In the genomic region with DNA sequence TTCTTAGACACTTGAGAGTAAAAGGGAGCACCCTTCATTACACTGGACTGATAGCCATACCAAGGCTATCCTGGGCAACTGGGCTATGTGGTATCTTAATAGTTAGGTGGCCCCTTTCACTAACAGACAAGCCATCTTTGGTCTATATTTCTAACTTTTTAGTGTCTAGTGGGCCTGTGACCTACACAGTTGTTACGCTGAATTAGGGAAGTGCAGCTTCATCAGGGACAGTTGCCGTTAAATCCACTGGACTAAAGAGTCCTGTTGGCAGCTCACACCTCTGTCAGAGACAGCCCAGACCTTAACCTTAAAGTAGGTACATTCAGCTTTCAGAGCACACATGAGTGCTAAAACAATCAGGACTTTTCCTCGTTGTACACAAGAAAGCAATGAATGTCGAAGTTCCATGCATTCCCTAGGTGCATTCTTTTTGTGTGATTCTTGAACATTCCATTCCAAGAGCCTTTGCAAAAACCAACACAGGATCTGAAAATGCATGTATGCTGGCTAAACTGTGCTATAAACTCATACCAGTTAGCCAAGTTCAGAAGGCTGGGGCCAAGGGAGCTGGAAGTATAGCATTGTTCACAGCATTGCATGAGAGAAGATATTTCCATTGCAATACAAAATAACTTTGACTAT, we compare ENCODE assay signal across 15 cellular contexts.
DNase-seq lines count a peak whose midpoint lies in the region; ATAC-seq, FAIRE-seq and TF ChIP-seq lines count a peak whose summit lies in the region.
"Had no signal": no experiment of that assay in that cellular context is flagged by ENCODE, and none has a peak within 500 bp of the region (broad histone marks: within the 10 kb centered on the region; RNA-seq: fewer than 3 reads in every experiment).

No MANE protein-coding gene starts in this region.

- no peaks in the 10 kb centered on the region for H3K9me3 Mint-ChIP-seq in astrocyte (ENCODE audit: unreplicated experiment)
- H3K9me3 Mint-ChIP-seq: T-helper 1 cell treated with Interleukin-12 subunit alpha and Interleukin-12 subunit beta and Interleukin-4 antibody, amounts not matched to agents 30 μg/mL and 1 μg/mL, for 36 hours had no signal

- H3K9ac ChIP-seq in astrocyte (ENCODE audit: low read length): peak overlapping the region; percentile 7

- H3K4me1 Mint-ChIP-seq in astrocyte (ENCODE audit: low read depth, unreplicated experiment): peaks cover 19% of the 10 kb centered on the region
- H3K4me1 Mint-ChIP-seq: CD4-positive, CD25-positive, alpha-beta regulatory T cell had no signal

- peak overlapping the region; percentile 43 for H3K4me2 ChIP-seq in astrocyte (ENCODE audit: low read length)

- no peak for ATAC-seq in GM18873 (IDR thresholded peaks at IDR 0.05; ENCODE audit: low FRiP score, unreplicated experiment)

- no peaks in the 10 kb centered on the region for H3K27me3 Mint-ChIP-seq in astrocyte (ENCODE audit: low read depth, unreplicated experiment)
- H3K27me3 Mint-ChIP-seq: CD4-positive, CD25-positive, alpha-beta regulatory T cell; stimulated activated naive CD8-positive, alpha-beta T cell treated with anti-CD3 and anti-CD28 coated beads, Interleukin-15, Interleukin-2, amounts not matched to agents 100 ng/mL and 50 ng/mL, for 24 hours had no signal

- H3K79me2 ChIP-seq in astrocyte (ENCODE audit: insufficient read depth, low read length): no peaks in the 10 kb centered on the region

- FAIRE-seq in astrocyte (lab: Jason Lieb, UNC): peak; percentile 99

- 45 to 49% methylated on average over 4 of the region's 4 CpGs for WGBS in thyroid gland, 2 donors

- TF ChIP-seq POLR2A in thyroid gland (IDR thresholded peaks at IDR 0.05): no peak

- peak overlapping the region; percentile 60 for H2AFZ ChIP-seq in astrocyte (ENCODE audit: low read depth, low read length)

- H3K27me3 ChIP-seq in astrocyte (ENCODE audit: insufficient read depth, low read length) (no peaks in the 10 kb centered on the region), thyroid gland (no peaks in the 10 kb centered on the region)

- H3K4me1 ChIP-seq in astrocyte (ENCODE audit: insufficient read depth, low read length): peaks cover 8% of the 10 kb centered on the region
- peaks cover 0 to 9% of the 10 kb centered on the region in 2 donors for H3K4me1 ChIP-seq in thyroid gland

- H3K9me3 ChIP-seq in astrocyte (ENCODE audit: insufficient read depth, low read depth, low read length) (no peaks in the 10 kb centered on the region), thyroid gland (no peaks in the 10 kb centered on the region)

- DNase-seq in GM03348 (ENCODE audit: low spot score): peak; percentile 75
- DNase-seq in astrocyte (ENCODE audit: low read depth): peak; percentile 83
- DNase-seq in fibroblast of the aortic adventitia (ENCODE audit: low read depth): peak; percentile 91
- DNase-seq in skeletal muscle cell (ENCODE audit: low read depth): peak; percentile 72
- DNase-seq in activated effector memory CD4-positive, alpha-beta T cell treated with anti-CD3 and anti-CD28 coated beads, Interleukin-2, amount 50 U/mL, for 16 hours: no peak
- DNase-seq in thyroid gland: no peak
- no peak for DNase-seq in head of caudate nucleus
- DNase-seq: activated CD4-positive, alpha-beta T cell treated with anti-CD3 and anti-CD28 coated beads, Interleukin-2, amount 50 U/mL, for 4 hours; activated naive CD4-positive, alpha-beta T cell treated with anti-CD3 and anti-CD28 coated beads for 36 hours; CD4-positive, CD25-positive, alpha-beta regulatory T cell; Kasumi-1; stimulated activated CD4-positive, alpha-beta T cell treated with anti-CD3 and anti-CD28 coated beads, Interleukin-4, amount 100 ng/mL, for 4 hours had no signal

- H3K27ac Mint-ChIP-seq in astrocyte (ENCODE audit: unreplicated experiment): peak overlapping the region; percentile 96
- H3K27ac Mint-ChIP-seq: activated naive CD4-positive, alpha-beta T cell treated with anti-CD3 and anti-CD28 coated beads for 36 hours; stimulated activated naive CD8-positive, alpha-beta T cell treated with anti-CD3 and anti-CD28 coated beads, Interleukin-15, Interleukin-2, amounts not matched to agents 100 ng/mL and 50 ng/mL, for 24 hours; T-helper 1 cell treated with Interleukin-12 subunit alpha and Interleukin-12 subunit beta and Interleukin-4 antibody, amounts not matched to agents 30 μg/mL and 1 μg/mL, for 36 hours had no signal

- intact Hi-C loops in thyroid gland (cut with DNase I) (no loop called here), head of caudate nucleus (cut with DNase I) (no loop called here)

- H3K36me3 ChIP-seq in astrocyte (ENCODE audit: insufficient read depth, low read length): no peaks in the 10 kb centered on the region
- H3K36me3 ChIP-seq in thyroid gland: no peaks in the 10 kb centered on the region

- no peaks in the 10 kb centered on the region for H4K20me1 ChIP-seq in astrocyte (ENCODE audit: insufficient read depth, low read length)

- no peak overlapping the region for H3K4me3 Mint-ChIP-seq in astrocyte (ENCODE audit: unreplicated experiment)
- H3K4me3 Mint-ChIP-seq: activated naive CD4-positive, alpha-beta T cell treated with anti-CD3 and anti-CD28 coated beads for 36 hours; CD4-positive, CD25-positive, alpha-beta regulatory T cell; stimulated activated naive CD8-positive, alpha-beta T cell treated with anti-CD3 and anti-CD28 coated beads, Interleukin-15, Interleukin-2, amounts not matched to agents 100 ng/mL and 50 ng/mL, for 24 hours; T-helper 1 cell treated with Interleukin-12 subunit alpha and Interleukin-12 subunit beta and Interleukin-4 antibody, amounts not matched to agents 30 μg/mL and 1 μg/mL, for 36 hours had no signal

- H3K4me3 ChIP-seq in astrocyte (ENCODE audit: insufficient read depth, low read depth, low read length) (no peak overlapping the region), fibroblast of the aortic adventitia (ENCODE audit: low read depth, low read length) (no peak overlapping the region), skeletal muscle cell (ENCODE audit: low read depth, low read length) (no peak overlapping the region), thyroid gland (replicated peaks in 1 of 3) (no peak overlapping the region)

- no peaks in the 10 kb centered on the region for H3K36me3 Mint-ChIP-seq in astrocyte (ENCODE audit: low read depth, unreplicated experiment)
- H3K36me3 Mint-ChIP-seq: CD4-positive, CD25-positive, alpha-beta regulatory T cell had no signal

- H3K27ac ChIP-seq in astrocyte (ENCODE audit: low read depth, low read length) (peak overlapping the region; percentile 52), thyroid gland (peak overlapping the region in 1 of 3 donors; percentile 60)

- TF ChIP-seq CTCF in astrocyte (IDR thresholded peaks at IDR 0.05; ENCODE audit: insufficient read depth, low read depth, low read length): no peak
- no peak for TF ChIP-seq CTCF in fibroblast of the aortic adventitia (IDR thresholded peaks at IDR 0.05; ENCODE audit: insufficient read depth, low read length)
- no peak for TF ChIP-seq CTCF in thyroid gland (IDR thresholded peaks at IDR 0.05)

Comparison
In these comparisons a context has a peak if more than half of its experiments do, and no peak if none do; other contexts are left out.
1. DNase-seq: peak in GM03348 (single experiment), astrocyte (single experiment), fibroblast of the aortic adventitia (single experiment) and skeletal muscle cell (single experiment); none in activated effector memory CD4-positive, alpha-beta T cell treated with anti-CD3 and anti-CD28 coated beads, Interleukin-2, amount 50 U/mL, for 16 hours (single experiment), thyroid gland (0 of 2) and head of caudate nucleus (0 of 42).